Comparison of ENCODE assay signal across 9 cellular contexts in the genomic region with DNA sequence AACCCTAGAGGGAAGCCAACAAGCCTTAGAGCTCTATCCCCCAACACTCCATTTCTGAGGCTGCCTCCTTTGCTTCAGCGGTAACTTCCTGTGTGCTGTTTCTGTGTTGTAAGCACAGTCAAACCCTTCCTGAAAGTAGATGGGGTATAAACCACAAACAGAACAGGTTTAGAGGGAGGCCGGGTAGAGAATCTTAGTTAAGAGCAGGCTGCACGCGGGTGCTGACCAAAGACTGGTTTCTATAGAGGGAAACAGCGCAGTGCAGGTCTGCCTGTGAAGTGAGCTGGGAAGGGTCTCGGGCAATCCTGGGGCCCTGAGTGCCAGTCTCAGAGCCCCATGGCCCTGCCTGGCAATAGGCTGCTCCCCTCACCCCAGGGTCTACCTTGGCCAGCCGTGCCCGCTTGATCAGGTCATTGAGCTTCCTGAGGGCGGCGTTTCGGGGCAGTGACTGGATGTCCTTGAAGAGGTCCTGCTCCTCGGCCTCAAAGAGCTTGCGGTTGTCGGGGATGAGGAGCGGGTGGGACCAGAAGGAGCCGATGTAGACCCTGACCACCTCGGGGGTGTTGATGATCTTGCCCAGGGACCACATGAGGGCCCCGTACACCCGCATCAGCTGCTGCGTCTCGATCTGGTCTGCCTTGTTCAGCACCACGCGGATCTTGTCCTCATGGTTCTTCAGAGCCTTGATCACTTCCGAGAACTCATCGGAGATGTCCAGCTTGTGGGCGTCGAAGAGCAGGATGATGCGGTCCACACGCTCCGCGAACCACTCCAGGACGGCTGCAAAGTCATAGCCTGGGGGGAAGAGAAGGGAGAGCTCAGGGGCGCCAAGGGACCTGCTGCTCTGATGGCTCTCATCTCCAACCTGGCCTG. TPM values are rescaled to one million over a fixed set of nuclear protein-coding genes. Genes with fewer than 3 reads are reported as not detected.
A peak's percentile ranks its signal among the peaks of the same experiment; 100 is the strongest.
DNase-seq lines count a peak whose midpoint lies in the region; ATAC-seq and TF ChIP-seq lines count a peak whose summit lies in the region.
"Had no signal": no experiment of that assay in that cellular context is flagged by ENCODE, and none has a peak within 500 bp of the region (broad histone marks: within the 10 kb centered on the region; RNA-seq: fewer than 3 reads in every experiment).

No MANE protein-coding gene starts in this region.

- H3K27ac Mint-ChIP-seq in effector memory CD8-positive, alpha-beta T cell: peak overlapping the region; percentile 96 to 98
- H3K27ac Mint-ChIP-seq in type B pancreatic cell: peak overlapping the region; percentile 34

- no peaks in the 10 kb centered on the region for H3K9me3 Mint-ChIP-seq in effector memory CD8-positive, alpha-beta T cell
- no peaks in the 10 kb centered on the region for H3K9me3 Mint-ChIP-seq in type B pancreatic cell

- no peak for TF ChIP-seq CTCF in type B pancreatic cell (conservative IDR thresholded peaks at IDR 0.05)

- H3K36me3 Mint-ChIP-seq in effector memory CD8-positive, alpha-beta T cell (ENCODE audit: insufficient read depth): peaks cover 97% of the 10 kb centered on the region
- H3K36me3 Mint-ChIP-seq in type B pancreatic cell: peaks cover 4% of the 10 kb centered on the region

- DNase-seq in activated CD4-positive, alpha-beta T cell treated with anti-CD3 and anti-CD28 coated beads for 4 hours: peak; percentile 44 to 48
- DNase-seq in activated CD4-positive, alpha-beta T cell treated with anti-CD3 and anti-CD28 coated beads for 1 hour: no peak
- DNase-seq in RPMI8226 (peak; percentile 72), type B pancreatic cell (ENCODE audit: extremely low spot score, unreplicated experiment) (no peak), C1 segment of cervical spinal cord (lab: John Stamatoyannopoulos, UW) (no peak), epidermal melanocyte (ENCODE audit: insufficient read length, low spot score) (no peak)
- DNase-seq in effector memory CD8-positive, alpha-beta T cell: peak; percentile 55 to 57 (median 56)

- no peaks in the 10 kb centered on the region for H3K27me3 Mint-ChIP-seq in effector memory CD8-positive, alpha-beta T cell
- H3K27me3 Mint-ChIP-seq in type B pancreatic cell: no peaks in the 10 kb centered on the region

- H3K4me3 Mint-ChIP-seq in effector memory CD8-positive, alpha-beta T cell: peak overlapping the region; percentile 83 to 92
- H3K4me3 Mint-ChIP-seq in type B pancreatic cell: no peak overlapping the region

- peaks cover 76 to 79% of the 10 kb centered on the region in 2 donors for H3K4me1 Mint-ChIP-seq in effector memory CD8-positive, alpha-beta T cell (ENCODE audit: low read depth in 2 of 2)
- peaks cover 15% of the 10 kb centered on the region for H3K4me1 Mint-ChIP-seq in type B pancreatic cell (ENCODE audit: unreplicated experiment)

- peak; percentile 83 for ATAC-seq in HG02938 (IDR thresholded peaks at IDR 0.05; ENCODE audit: unreplicated experiment)
- peak; percentile 72 for ATAC-seq in effector memory CD8-positive, alpha-beta T cell (replicated peaks)
- ATAC-seq: A549 had no signal

RNA-seq across cellular contexts. Expression of gene CDC42BPG, which starts 15.3 kb away (rescaled TPM):
- total RNA-seq in type B pancreatic cell (ENCODE audit: low replicate concordance): 20.1 and 47.7 TPM in 2 replicates

RNA-seq across cellular contexts. Expression of gene EHD1, which starts 18.6 kb away (rescaled TPM):
- total RNA-seq in type B pancreatic cell (ENCODE audit: low replicate concordance): 86.6 and 121 TPM in 2 replicates

RNA-seq across cellular contexts. Expression of gene MEN1, which starts 49.4 kb away (rescaled TPM):
- total RNA-seq in type B pancreatic cell (ENCODE audit: low replicate concordance): 35.5 and 50.6 TPM in 2 replicates

RNA-seq across cellular contexts. Expression of gene MAP4K2, which starts 56.8 kb away (rescaled TPM):
- 8.6 and 20.2 TPM in 2 replicates for total RNA-seq in type B pancreatic cell (ENCODE audit: low replicate concordance)

RNA-seq across cellular contexts. Expression of gene ATG2A, which starts 57.2 kb away (rescaled TPM):
- 26.8 and 30.8 TPM in 2 replicates for total RNA-seq in type B pancreatic cell (ENCODE audit: low replicate concordance)

Comparison
In these comparisons a context has a peak if more than half of its experiments do, and no peak if none do; other contexts are left out.
1. DNase-seq: peak in activated CD4-positive, alpha-beta T cell treated with anti-CD3 and anti-CD28 coated beads for 4 hours (2 of 2), RPMI8226 (single experiment) and effector memory CD8-positive, alpha-beta T cell (3 of 3); none in activated CD4-positive, alpha-beta T cell treated with anti-CD3 and anti-CD28 coated beads for 1 hour (single experiment), type B pancreatic cell (single experiment), C1 segment of cervical spinal cord (0 of 14) and epidermal melanocyte (single experiment).